Comparison of ENCODE assay signal across 19 cellular contexts in the genomic region with DNA sequence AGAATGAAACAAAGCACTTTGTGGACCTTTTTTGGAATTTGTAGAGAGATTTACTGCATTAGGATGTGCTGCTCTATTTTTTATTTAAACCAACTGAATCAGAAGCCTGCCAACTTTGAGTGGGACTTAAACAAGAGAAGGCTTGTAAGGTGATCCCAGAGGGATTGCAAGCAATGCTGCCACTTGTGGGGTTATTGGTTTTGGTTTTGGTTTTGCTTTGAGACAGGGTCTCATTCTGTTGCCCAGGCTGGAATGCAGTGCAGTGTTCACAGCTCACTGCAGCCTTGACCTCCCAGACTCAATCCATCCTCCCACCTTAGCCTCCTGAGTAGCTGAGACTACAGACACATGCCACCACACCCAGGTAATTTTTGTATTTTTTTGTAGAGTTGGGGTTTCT. TPM values are rescaled to one million over a fixed set of nuclear protein-coding genes. Genes with fewer than 3 reads are reported as not detected.
DNase-seq lines count a peak whose midpoint lies in the region; ATAC-seq and TF ChIP-seq lines count a peak whose summit lies in the region.
"Had no signal": no experiment of that assay in that cellular context is flagged by ENCODE, and none has a peak within 500 bp of the region (broad histone marks: within the 10 kb centered on the region; RNA-seq: fewer than 3 reads in every experiment).

No MANE protein-coding gene starts in this region.

- no peaks in the 10 kb centered on the region for H3K36me3 ChIP-seq in colonic mucosa
- peaks cover 0 to 9% (median 2%) of the 10 kb centered on the region in 4 donors for H3K36me3 ChIP-seq in stomach
- peaks cover 0 to 34% of the 10 kb centered on the region in 2 donors for H3K36me3 ChIP-seq in gastroesophageal sphincter
- H3K36me3 ChIP-seq: BE2C had no signal

- DNase-seq in DMS79 (lab: John Stamatoyannopoulos, UW), result peak; percentile 39
- DNase-seq in colonic mucosa, result no peak
- no peak for DNase-seq in stomach
- DNase-seq: activated T-cell treated with anti-CD3 and anti-CD28 coated beads, Interleukin-2, amount 50 U/mL, for 4 hours; BE2C; esophagus squamous epithelium; head of caudate nucleus; islet precursor cell; NCI-H146; NCI-H524; trophoblast cell had no signal

- H3K9me3 ChIP-seq in colonic mucosa, result no peaks in the 10 kb centered on the region
- H3K9me3 ChIP-seq in stomach, result no peaks in the 10 kb centered on the region
- H3K9me3 ChIP-seq in gastroesophageal sphincter, result no peaks in the 10 kb centered on the region
- H3K9me3 ChIP-seq: BE2C, esophagus squamous epithelium had no signal

- TF ChIP-seq EP300 in stomach (IDR thresholded peaks at IDR 0.05) (no peak), gastroesophageal sphincter (IDR thresholded peaks at IDR 0.05) (no peak)

- ATAC-seq in GM18502 (IDR thresholded peaks at IDR 0.05; ENCODE audit: poor library complexity, unreplicated experiment), result peak; percentile 78
- peak; percentile 76 for ATAC-seq in GM21786 (IDR thresholded peaks at IDR 0.05; ENCODE audit: unreplicated experiment)
- peak; percentile 66 for ATAC-seq in HG03575 (IDR thresholded peaks at IDR 0.05; ENCODE audit: extremely low read depth, insufficient number of reproducible peaks, low FRiP score, unreplicated experiment)
- ATAC-seq in gastroesophageal sphincter, result no peak
- ATAC-seq in GM21526 (IDR thresholded peaks at IDR 0.05; ENCODE audit: low FRiP score, unreplicated experiment), result no peak
- ATAC-seq: activated T-cell treated with anti-CD3 and anti-CD28 coated beads, Interleukin-2, amount 50 U/mL, for 4 hours; stimulated activated effector memory CD8-positive, alpha-beta T cell treated with anti-CD3 and anti-CD28 coated beads, Interleukin-12 subunit alpha, Interleukin-12 subunit beta, amount 100 ng/mL, for 72 hours had no signal

- no peak overlapping the region for H3K9ac ChIP-seq in colonic mucosa (ENCODE audit: low read depth in 2 of 2, low read length in 2 of 2)

- H3K27ac ChIP-seq in colonic mucosa, result no peak overlapping the region
- H3K27ac ChIP-seq in stomach, result no peak overlapping the region
- H3K27ac ChIP-seq in gastroesophageal sphincter, result no peak overlapping the region
- H3K27ac ChIP-seq: esophagus squamous epithelium had no signal

- H3K4me1 ChIP-seq in colonic mucosa, result no peaks in the 10 kb centered on the region
- H3K4me1 ChIP-seq in stomach, result no peaks in the 10 kb centered on the region
- H3K4me1 ChIP-seq in gastroesophageal sphincter, result no peaks in the 10 kb centered on the region
- H3K4me1 ChIP-seq: BE2C, esophagus squamous epithelium had no signal

- H3K4me3 ChIP-seq in colonic mucosa (no peak overlapping the region), stomach (no peak overlapping the region), gastroesophageal sphincter (no peak overlapping the region)
- H3K4me3 ChIP-seq: esophagus squamous epithelium, smooth muscle cell had no signal

- intact Hi-C loops in colonic mucosa (cut with DNase I) (no loop called here), stomach (cut with DNase I; ENCODE audit: low total_unique reads) (no loop called here)

- H3K27me3 ChIP-seq in colonic mucosa, result no peaks in the 10 kb centered on the region
- H3K27me3 ChIP-seq in stomach, result no peaks in the 10 kb centered on the region
- no peaks in the 10 kb centered on the region for H3K27me3 ChIP-seq in gastroesophageal sphincter
- H3K27me3 ChIP-seq: BE2C, esophagus squamous epithelium had no signal

- TF ChIP-seq CTCF in colonic mucosa (IDR thresholded peaks at IDR 0.05) (no peak), stomach (IDR thresholded peaks at IDR 0.05) (no peak), gastroesophageal sphincter (IDR thresholded peaks at IDR 0.05) (no peak)

- TF ChIP-seq POLR2A in stomach (IDR thresholded peaks at IDR 0.05) (no peak), gastroesophageal sphincter (IDR thresholded peaks at IDR 0.05) (no peak)

RNA-seq across cellular contexts. Expression of a gene that starts 32.2 kb away (rescaled TPM):
- total RNA-seq in colonic mucosa (100 to 1,000 TPM; 148 to 160 TPM), stomach (100 to 1,000 TPM in 3 of 5 donors, 10 to 100 TPM in 2; 20.6 to 197 (median 131) TPM), gastroesophageal sphincter (100 to 1,000 TPM in 1 of 4 donors, 10 to 100 TPM in 3; 66.2 to 110 (median 80.2) TPM)
- polyA plus RNA-seq in stomach, result 100 to 1,000 TPM; 158 to 185 (median 180) TPM

RNA-seq across cellular contexts. Expression of a gene that starts 32.4 kb away (rescaled TPM):
- 1 to 10 TPM; 1.3 to 2.7 TPM for total RNA-seq in colonic mucosa
- 1 to 10 TPM in 2 of 5 donors, not detected in 3; 1.3 to 1.8 TPM for total RNA-seq in stomach
- 1 to 10 TPM in 1 of 3 donors, not detected in 2; 1.5 TPM for polyA plus RNA-seq in stomach
- 1 to 10 TPM in 1 of 4 donors, not detected in 3; 1.2 TPM for total RNA-seq in gastroesophageal sphincter
- total RNA-seq: HT1080 had no signal

RNA-seq across cellular contexts. Expression of a gene that starts 35.6 kb away (rescaled TPM):
- 10 to 100 TPM; 13.6 to 22.7 TPM for total RNA-seq in colonic mucosa
- 10 to 100 TPM in 2 of 5 donors, 1 to 10 TPM in 3; 4.0 to 19.5 (median 8.2) TPM for total RNA-seq in stomach
- 1 to 10 TPM; 5.1 to 8.9 (median 7.5) TPM for polyA plus RNA-seq in stomach
- total RNA-seq in gastroesophageal sphincter, result 10 to 100 TPM in 3 of 4 donors, 1 to 10 TPM in 1; 6.9 to 17.0 (median 12.2) TPM

RNA-seq across cellular contexts. Expression of a gene that starts 59.5 kb away (rescaled TPM):
- 10 to 100 TPM; 26.1 to 31.4 TPM for total RNA-seq in colonic mucosa
- total RNA-seq in stomach, result 10 to 100 TPM in 4 of 5 donors, 1 to 10 TPM in 1; 7.6 to 40.8 (median 21.9) TPM
- 10 to 100 TPM; 22.4 to 34.7 (median 29.3) TPM for polyA plus RNA-seq in stomach
- total RNA-seq in gastroesophageal sphincter, result 10 to 100 TPM; 35.7 to 49.8 (median 46.2) TPM

Comparison
In these comparisons a context has a peak if more than half of its experiments do, and no peak if none do; other contexts are left out.
1. ATAC-seq: peak in GM18502 (single experiment), GM21786 (single experiment) and HG03575 (single experiment); none in gastroesophageal sphincter (single experiment) and GM21526 (single experiment).